In genomic region chr11:58513747-58514367, GRCh38 we compare ENCODE assay signal across 8 cellular contexts. TPM values are rescaled to one million over a fixed set of nuclear protein-coding genes. Genes with fewer than 3 reads are reported as not detected.
DNase-seq lines count a peak whose midpoint lies in the region; ATAC-seq and TF ChIP-seq lines count a peak whose summit lies in the region.

No MANE protein-coding gene starts in this region.

- H3K9ac ChIP-seq in smooth muscle cell (ENCODE audit: low read depth): no peak overlapping the region

- H3K36me3 ChIP-seq in adrenal gland (replicated peaks in 1 of 2): no peaks in the 10 kb centered on the region
- no peaks in the 10 kb centered on the region for H3K36me3 ChIP-seq in hepatocyte (replicated peaks; ENCODE audit: insufficient read depth, low read depth)
- no peaks in the 10 kb centered on the region for H3K36me3 ChIP-seq in smooth muscle cell (ENCODE audit: low read depth)

- DNase-seq in NCI-H2029 (lab: John Stamatoyannopoulos, UW): peak; percentile 10
- no peak for DNase-seq in NCI-H2029 treated with DMSO at 0.1 percent for 48 hours (lab: John Stamatoyannopoulos, UW)
- DNase-seq in GM20000 (ENCODE audit: low spot score): peak; percentile 28
- peak; percentile 27 for DNase-seq in NAMALWA (ENCODE audit: low spot score)
- peak in 6 of 7 donors; percentile 16 to 56 (median 32) for DNase-seq in adrenal gland
- peak; percentile 73 for DNase-seq in hepatocyte (ENCODE audit: low spot score)
- no peak for DNase-seq in smooth muscle cell (lab: John Stamatoyannopoulos, UW; ENCODE audit: unreplicated experiment)

- H3K9me2 ChIP-seq in hepatocyte (replicated peaks; ENCODE audit: insufficient read depth): no peaks in the 10 kb centered on the region

- H3K27me3 ChIP-seq in adrenal gland: no peaks in the 10 kb centered on the region
- H3K27me3 ChIP-seq in hepatocyte: peaks cover 7% of the 10 kb centered on the region
- peaks cover 4% of the 10 kb centered on the region for H3K27me3 ChIP-seq in smooth muscle cell (ENCODE audit: low read depth)

- H3K4me3 ChIP-seq in adrenal gland: no peak overlapping the region
- no peak overlapping the region for H3K4me3 ChIP-seq in hepatocyte
- H3K4me3 ChIP-seq in smooth muscle cell: no peak overlapping the region

- no peak for TF ChIP-seq POLR2A in adrenal gland (IDR thresholded peaks at IDR 0.05)

- H4K20me1 ChIP-seq in hepatocyte (ENCODE audit: insufficient read depth, poor library complexity, severe bottlenecking) (no peaks in the 10 kb centered on the region), smooth muscle cell (ENCODE audit: low read depth) (no peaks in the 10 kb centered on the region)

- H3K79me2 ChIP-seq in hepatocyte (no peaks in the 10 kb centered on the region), smooth muscle cell (ENCODE audit: low read depth) (no peaks in the 10 kb centered on the region)

- TF ChIP-seq CTCF in GM20000 (IDR thresholded peaks at IDR 0.05; ENCODE audit: extremely low read depth, missing control alignments): peak; percentile 22
- TF ChIP-seq CTCF in adrenal gland (IDR thresholded peaks at IDR 0.05): peak; percentile 30 to 61 (median 60)
- peak; percentile 76 for TF ChIP-seq CTCF in hepatocyte (IDR thresholded peaks at IDR 0.05; ENCODE audit: poor library complexity)
- TF ChIP-seq CTCF in smooth muscle cell (IDR thresholded peaks at IDR 0.05; ENCODE audit: borderline replicate concordance, insufficient read depth, poor library complexity, severe bottlenecking): peak; percentile 74

- H3K9me3 ChIP-seq in adrenal gland (replicated peaks in 1 of 3) (no peaks in the 10 kb centered on the region), hepatocyte (ENCODE audit: low read depth) (no peaks in the 10 kb centered on the region), smooth muscle cell (replicated peaks; ENCODE audit: low read depth) (no peaks in the 10 kb centered on the region)

- 26 to 28% (median 27%) methylated on average over 5 of the region's 5 CpGs for WGBS in adrenal gland, 4 donors
- WGBS in hepatocyte (ENCODE audit: low lambda C conversion rate, missing lambda C conversion rate): 35% methylated on average over 5 of the region's 5 CpGs
- 36% methylated on average over 5 of the region's 5 CpGs for WGBS in smooth muscle cell (ENCODE audit: low lambda C conversion rate)

- H3K4me2 ChIP-seq in hepatocyte (no peak overlapping the region), smooth muscle cell (no peak overlapping the region)

- H2AFZ ChIP-seq in hepatocyte (no peak overlapping the region), smooth muscle cell (ENCODE audit: low read depth) (no peak overlapping the region)

- H3F3A ChIP-seq in smooth muscle cell (ENCODE audit: low read depth): no peaks in the 10 kb centered on the region

- no peak overlapping the region for H3K27ac ChIP-seq in adrenal gland
- H3K27ac ChIP-seq in hepatocyte: no peak overlapping the region
- H3K27ac ChIP-seq in smooth muscle cell (ENCODE audit: low read depth): no peak overlapping the region

- no peak for ATAC-seq in GM18867 (IDR thresholded peaks at IDR 0.05; ENCODE audit: unreplicated experiment)

- intact Hi-C loops in adrenal gland (cut with DNase I): no loop called here

- H3K4me1 ChIP-seq in adrenal gland (replicated peaks in 1 of 2) (no peaks in the 10 kb centered on the region), hepatocyte (ENCODE audit: insufficient read depth) (no peaks in the 10 kb centered on the region), smooth muscle cell (ENCODE audit: low read depth) (no peaks in the 10 kb centered on the region)

RNA-seq across cellular contexts. Expression of gene OR5B21, which starts 6.0 kb away (rescaled TPM):
- total RNA-seq in adrenal gland: not detected
- not detected for polyA plus RNA-seq in adrenal gland
- not detected in 2 replicates for total RNA-seq in hepatocyte
- polyA plus RNA-seq in hepatocyte: not detected in 2 replicates
- total RNA-seq in smooth muscle cell: not detected in 2 replicates
- not detected in 2 replicates for polyA plus RNA-seq in smooth muscle cell

Comparison
In these comparisons a context has a peak if more than half of its experiments do, and no peak if none do; other contexts are left out.
1. DNase-seq: peak in NCI-H2029 (single experiment), GM20000 (single experiment), NAMALWA (single experiment), adrenal gland (6 of 7) and hepatocyte (single experiment); none in NCI-H2029 treated with DMSO at 0.1 percent for 48 hours (single experiment) and smooth muscle cell (single experiment).
2. CTCF ChIP-seq: peak in every context shown above with its lines; median percentile 76 in hepatocyte; 74 in smooth muscle cell; 60 in adrenal gland; 22 in GM20000.